ENCODE assay signal across 1 cellular context in the genomic region with DNA sequence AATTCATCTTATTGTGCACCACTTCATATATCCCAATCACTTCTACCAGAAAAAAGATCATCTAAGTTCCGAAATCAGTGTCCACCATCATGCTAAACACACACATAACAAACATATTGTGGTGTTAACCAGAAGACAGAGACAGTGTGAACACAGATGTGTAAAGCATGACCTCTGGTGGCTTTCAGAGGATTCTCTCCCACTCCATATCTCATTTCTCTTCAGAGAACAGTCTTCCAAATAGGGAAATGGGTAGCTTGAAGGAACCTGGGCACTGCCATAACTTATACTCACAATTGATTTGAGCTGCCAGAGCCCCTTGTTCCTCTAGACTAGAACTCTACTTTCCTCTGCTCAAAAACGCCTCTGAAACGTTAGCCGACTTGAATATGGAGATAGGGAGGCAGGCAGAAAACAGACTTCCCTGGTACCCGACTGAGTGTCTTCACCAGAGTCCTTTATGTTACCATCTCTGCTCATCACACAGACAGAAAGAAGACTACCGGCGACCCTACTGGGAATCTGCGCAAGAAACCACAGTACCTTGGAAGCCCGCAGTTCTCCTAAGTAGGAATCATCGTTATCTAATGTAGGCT.
TF ChIP-seq lines count a peak whose summit lies in the region.

No MANE protein-coding gene starts in this region.

TF ChIP-seq in GM23338, 12 proteins besides CTCF, POLR2A, EP300 and RAD21 (continued from another document):
- TF ChIP-seq ZNF462 (CRISPR knock-in tag; IDR thresholded peaks at IDR 0.05) = no peak
- no peak for TF ChIP-seq EZH2 (IDR thresholded peaks at IDR 0.05; ENCODE audit: low read depth, unreplicated experiment)
- TF ChIP-seq EZH2phosphoT487 (IDR thresholded peaks at IDR 0.05; ENCODE audit: unreplicated experiment) = no peak
- no peak for TF ChIP-seq ZNF114 (CRISPR knock-in tag; IDR thresholded peaks at IDR 0.05)
- TF ChIP-seq NANOG (IDR thresholded peaks at IDR 0.05; ENCODE audit: borderline replicate concordance) = no peak
- TF ChIP-seq REST (IDR thresholded peaks at IDR 0.05; ENCODE audit: unreplicated experiment) = no peak
- no peak for TF ChIP-seq CREB1 (CRISPR knock-in tag; IDR thresholded peaks at IDR 0.05; ENCODE audit: low read depth)
- TF ChIP-seq, protein P1, sequence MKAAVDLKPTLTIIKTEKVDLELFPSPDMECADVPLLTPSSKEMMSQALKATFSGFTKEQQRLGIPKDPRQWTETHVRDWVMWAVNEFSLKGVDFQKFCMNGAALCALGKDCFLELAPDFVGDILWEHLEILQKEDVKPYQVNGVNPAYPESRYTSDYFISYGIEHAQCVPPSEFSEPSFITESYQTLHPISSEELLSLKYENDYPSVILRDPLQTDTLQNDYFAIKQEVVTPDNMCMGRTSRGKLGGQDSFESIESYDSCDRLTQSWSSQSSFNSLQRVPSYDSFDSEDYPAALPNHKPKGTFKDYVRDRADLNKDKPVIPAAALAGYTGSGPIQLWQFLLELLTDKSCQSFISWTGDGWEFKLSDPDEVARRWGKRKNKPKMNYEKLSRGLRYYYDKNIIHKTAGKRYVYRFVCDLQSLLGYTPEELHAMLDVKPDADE (IDR thresholded peaks at IDR 0.05) = no peak
